1 cellular context compared by ENCODE assay signal in genomic region chr10:17249820-17250219, GRCh38.
TF ChIP-seq lines count a peak whose summit lies in the region.

No MANE protein-coding gene starts in this region.

TF ChIP-seq in liver, 16 proteins besides CTCF, POLR2A, EP300 and RAD21 (continued from another document):
- no peak for TF ChIP-seq FOXA1 (IDR thresholded peaks at IDR 0.05)
- TF ChIP-seq GABPA (IDR thresholded peaks at IDR 0.05 in 1 of 2, conservative IDR thresholded peaks at IDR 0.05 in 1 of 2) = no peak
- no peak for TF ChIP-seq NR2F2 (IDR thresholded peaks at IDR 0.05)
- no peak for TF ChIP-seq TAF1 (conservative IDR thresholded peaks at IDR 0.05)
- TF ChIP-seq EGR1 (IDR thresholded peaks at IDR 0.05; ENCODE audit: low read depth in 2 of 2) = no peak
- TF ChIP-seq HNF4A (conservative IDR thresholded peaks at IDR 0.05) = no peak
- TF ChIP-seq, protein P1, sequence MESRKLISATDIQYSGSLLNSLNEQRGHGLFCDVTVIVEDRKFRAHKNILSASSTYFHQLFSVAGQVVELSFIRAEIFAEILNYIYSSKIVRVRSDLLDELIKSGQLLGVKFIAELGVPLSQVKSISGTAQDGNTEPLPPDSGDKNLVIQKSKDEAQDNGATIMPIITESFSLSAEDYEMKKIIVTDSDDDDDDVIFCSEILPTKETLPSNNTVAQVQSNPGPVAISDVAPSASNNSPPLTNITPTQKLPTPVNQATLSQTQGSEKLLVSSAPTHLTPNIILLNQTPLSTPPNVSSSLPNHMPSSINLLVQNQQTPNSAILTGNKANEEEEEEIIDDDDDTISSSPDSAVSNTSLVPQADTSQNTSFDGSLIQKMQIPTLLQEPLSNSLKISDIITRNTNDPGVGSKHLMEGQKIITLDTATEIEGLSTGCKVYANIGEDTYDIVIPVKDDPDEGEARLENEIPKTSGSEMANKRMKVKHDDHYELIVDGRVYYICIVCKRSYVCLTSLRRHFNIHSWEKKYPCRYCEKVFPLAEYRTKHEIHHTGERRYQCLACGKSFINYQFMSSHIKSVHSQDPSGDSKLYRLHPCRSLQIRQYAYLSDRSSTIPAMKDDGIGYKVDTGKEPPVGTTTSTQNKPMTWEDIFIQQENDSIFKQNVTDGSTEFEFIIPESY (IDR thresholded peaks at IDR 0.05) = no peak
- TF ChIP-seq FOXA2 (IDR thresholded peaks at IDR 0.05) = no peak
- TF ChIP-seq SP1 (IDR thresholded peaks at IDR 0.05) = no peak
- TF ChIP-seq JUND (IDR thresholded peaks at IDR 0.05) = no peak
- TF ChIP-seq HNF4G (IDR thresholded peaks at IDR 0.05) = no peak
- TF ChIP-seq ATF3 (IDR thresholded peaks at IDR 0.05) = no peak
TF ChIP-seq in liver: peak in this region for 0.
